In the genomic region with DNA sequence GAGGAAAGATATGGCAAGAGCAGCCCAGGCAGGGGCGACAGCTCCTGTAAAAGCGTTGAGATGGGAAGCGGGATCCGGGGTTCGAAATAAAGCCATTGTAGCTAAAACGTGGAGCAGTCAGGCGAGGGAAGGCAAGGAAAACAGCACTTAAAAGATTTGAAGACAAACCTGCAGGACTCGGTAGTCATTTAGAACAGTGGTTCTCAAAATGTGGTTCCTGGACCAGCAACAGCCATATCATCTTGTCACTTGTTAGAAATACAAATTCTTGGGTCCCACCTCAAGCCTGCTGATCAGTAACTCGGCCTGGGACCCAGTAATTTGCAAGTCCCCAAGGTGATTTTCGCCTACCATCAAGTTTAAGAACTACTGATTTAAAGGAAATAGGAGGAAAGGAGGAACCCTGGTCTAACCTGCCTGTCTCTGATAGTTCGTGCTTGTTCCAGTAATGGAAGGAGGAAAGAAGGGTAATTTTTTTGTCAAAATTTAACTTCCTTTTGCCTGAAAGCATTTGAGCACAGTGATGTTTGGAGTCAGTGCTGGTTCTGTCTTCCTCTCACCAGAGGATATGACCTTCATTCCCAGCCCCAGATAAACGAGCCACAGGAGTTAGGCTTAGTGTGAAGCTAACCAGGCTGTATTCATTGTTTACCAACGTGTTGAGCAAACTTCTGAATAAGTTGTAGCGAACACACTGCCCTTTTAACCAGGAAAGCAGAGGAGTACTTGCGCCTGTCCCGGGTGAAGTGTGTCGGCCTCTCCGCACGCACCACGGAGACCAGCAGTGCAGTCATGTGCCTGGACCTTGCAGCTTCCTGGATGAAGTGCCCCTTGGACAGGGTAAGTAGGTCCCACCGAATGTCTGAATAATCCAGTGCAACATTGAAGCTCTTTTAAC, we compare ENCODE assay signal across 8 cellular contexts. TPM values are rescaled to one million over a fixed set of nuclear protein-coding genes. Genes with fewer than 3 reads are reported as not detected.
DNase-seq lines count a peak whose midpoint lies in the region; ATAC-seq and TF ChIP-seq lines count a peak whose summit lies in the region.

No MANE protein-coding gene starts in this region.

- H3K4me2 ChIP-seq in HCT116 (ENCODE audit: low read length): peak overlapping the region; percentile 90

- H3K9me3 ChIP-seq in HCT116 (ENCODE audit: control insufficient read depth in 1 of 2, insufficient read depth in 1 of 2, low read depth in 1 of 2, low read length in 2 of 2): no peaks in the 10 kb centered on the region

- TF ChIP-seq CTCF in 22Rv1 (IDR thresholded peaks at IDR 0.05) (peak; percentile 46), HCT116 (IDR thresholded peaks at IDR 0.05 in 2 of 3, conservative IDR thresholded peaks at IDR 0.05 in 1 of 3; ENCODE audit: borderline replicate concordance in 1 of 3, insufficient read depth in 1 of 3, low read depth in 2 of 3, low read length in 2 of 3) (no peak), astrocyte of the cerebellum (IDR thresholded peaks at IDR 0.05; ENCODE audit: low read depth, low read length, missing control alignments) (no peak), type B pancreatic cell (conservative IDR thresholded peaks at IDR 0.05) (no peak)

- no peaks in the 10 kb centered on the region for H3K9me2 ChIP-seq in HCT116 (ENCODE audit: insufficient read depth)

- peaks cover 14 to 23% of the 10 kb centered on the region in 2 experiments; a peak in 3 of 4 replicates for H3K4me1 ChIP-seq in HCT116 (ENCODE audit: control insufficient read depth in 1 of 2, insufficient read depth in 2 of 2, low read length in 2 of 2)

- no peaks in the 10 kb centered on the region for H3K27me3 Mint-ChIP-seq in activated T-cell treated with anti-CD3 and anti-CD28 coated beads, Interleukin-2, amount 50 U/mL, for 24 hours
- H3K27me3 Mint-ChIP-seq in type B pancreatic cell: no peaks in the 10 kb centered on the region

- no peaks in the 10 kb centered on the region for H3K27me3 ChIP-seq in HCT116 (ENCODE audit: insufficient read depth, low read length)

- CTCF ChIA-PET in HCT116 (lab: Charles Lee): interaction anchor here (1.2 to 1.6 kb wide), 2 partner anchors 17 kb away, joined by 4 read pairs; no protein-coding TSS in a partner anchor

- no peak overlapping the region for H2AFZ ChIP-seq in HCT116 (ENCODE audit: low read depth, low read length, poor library complexity, severe bottlenecking)

- H3K79me2 ChIP-seq in HCT116 (ENCODE audit: insufficient read depth, low read length): peaks cover 71% of the 10 kb centered on the region

- H3K9me3 Mint-ChIP-seq in activated T-cell treated with anti-CD3 and anti-CD28 coated beads, Interleukin-2, amount 50 U/mL, for 24 hours: no peaks in the 10 kb centered on the region
- no peaks in the 10 kb centered on the region for H3K9me3 Mint-ChIP-seq in type B pancreatic cell

- intact Hi-C loops in HCT116 (cut with micrococcal nuclease): no loop called here

- no peak for TF ChIP-seq POLR2A in HCT116 (IDR thresholded peaks at IDR 0.05; ENCODE audit: borderline replicate concordance, extremely low read depth, insufficient read depth, insufficient read length)

- H3K36me3 Mint-ChIP-seq in activated T-cell treated with anti-CD3 and anti-CD28 coated beads, Interleukin-2, amount 50 U/mL, for 24 hours (ENCODE audit: low read depth): peaks cover 11% of the 10 kb centered on the region
- H3K36me3 Mint-ChIP-seq in type B pancreatic cell: peaks cover 13% of the 10 kb centered on the region

- TF ChIP-seq RAD21 in HCT116 (IDR thresholded peaks at IDR 0.05; ENCODE audit: low read depth): no peak

- H3K4me3 ChIP-seq in HCT116 (replicated peaks in 1 of 2; ENCODE audit: low read depth in 1 of 2, low read length in 2 of 2) (peak overlapping the region; percentile 82 to 95), astrocyte of the cerebellum (ENCODE audit: low read depth, low read length) (peak overlapping the region; percentile 79)

- peaks cover 15% of the 10 kb centered on the region; the same call in 1 of the 2 replicates for H4K20me1 ChIP-seq in HCT116 (ENCODE audit: insufficient read depth)

- TSS peak; percentile 48 for BruUV-seq in HCT116 (replicated peaks; lab: Mats Ljungman, UMichigan)

- no peak overlapping the region for H3K4me3 Mint-ChIP-seq in activated T-cell treated with anti-CD3 and anti-CD28 coated beads, Interleukin-2, amount 50 U/mL, for 24 hours
- no peak overlapping the region for H3K4me3 Mint-ChIP-seq in type B pancreatic cell

- H3K36me3 ChIP-seq in HCT116 (ENCODE audit: control insufficient read depth in 1 of 2, insufficient read depth in 2 of 2, low read length in 2 of 2): peaks cover 25 to 33% of the 10 kb centered on the region in 2 experiments

- H3K27ac ChIP-seq in 22Rv1: peak overlapping the region; percentile 94
- H3K27ac ChIP-seq in HCT116 (ENCODE audit: low read depth, low read length): peak overlapping the region; percentile 93

- RAD21 ChIA-PET in HCT116 (lab: Charles Lee; ENCODE audit: low non-redundant PET in 1 of 2, low total read pairs in 2 of 2, uncharacterized antibody in 2 of 2, unreplicated experiment in 2 of 2): no interaction called here

- no peak overlapping the region for H3K27ac Mint-ChIP-seq in activated T-cell treated with anti-CD3 and anti-CD28 coated beads, Interleukin-2, amount 50 U/mL, for 24 hours
- H3K27ac Mint-ChIP-seq in type B pancreatic cell: no peak overlapping the region

- in situ Hi-C loops in astrocyte of the cerebellum (cut with HindIII; ENCODE audit: low sequenced_read_pairs): no loop called here

- peaks cover 42% of the 10 kb centered on the region for H3K4me1 Mint-ChIP-seq in activated T-cell treated with anti-CD3 and anti-CD28 coated beads, Interleukin-2, amount 50 U/mL, for 24 hours (ENCODE audit: low read depth)
- H3K4me1 Mint-ChIP-seq in type B pancreatic cell (ENCODE audit: unreplicated experiment): peaks cover 31% of the 10 kb centered on the region

- no peak for ATAC-seq in HCT116

- H3K9ac ChIP-seq in HCT116 (ENCODE audit: low read length): peak overlapping the region; percentile 92

- POLR2A ChIA-PET in HCT116 (lab: Charles Lee): interaction anchor here (1.2 kb wide), 1 partner anchor 9 kb away, joined by 3 read pairs; no protein-coding TSS in a partner anchor

- no peak for DNase-seq in HCT116 (ENCODE audit: low read depth, low spot score)
- no peak for DNase-seq in astrocyte of the cerebellum (ENCODE audit: low read depth)
- DNase-seq in left kidney (ENCODE audit: low read depth, low spot score): peak; percentile 44
- no peak for DNase-seq in SW 1271 (lab: John Stamatoyannopoulos, UW)
- no peak for DNase-seq in activated T-cell treated with anti-CD3 and anti-CD28 coated beads, Interleukin-2, amount 50 U/mL, for 24 hours
- no peak for DNase-seq in activated CD8-positive, alpha-beta memory T cell treated with anti-CD3 and anti-CD28 coated beads, Interleukin-2, amount 50 U/mL, for 4 hours
- DNase-seq in type B pancreatic cell (ENCODE audit: extremely low spot score, unreplicated experiment): no peak

TF ChIP-seq in HCT116, 20 proteins besides CTCF, POLR2A, EP300 and RAD21 (continues in another document):
- TF ChIP-seq EZH2phosphoT487 (IDR thresholded peaks at IDR 0.05; ENCODE audit: borderline replicate concordance) (no peak), FOSL1 (IDR thresholded peaks at IDR 0.05; ENCODE audit: low read depth) (no peak), EZH2 (IDR thresholded peaks at IDR 0.05) (no peak), YY1 (IDR thresholded peaks at IDR 0.05; ENCODE audit: extremely low read depth, insufficient replicate concordance, low read depth, low read length) (no peak), SP1 (IDR thresholded peaks at IDR 0.05; ENCODE audit: low read depth) (no peak), EGR1 (IDR thresholded peaks at IDR 0.05; ENCODE audit: low read depth) (no peak), POLR2AphosphoS5 (IDR thresholded peaks at IDR 0.05; ENCODE audit: low read depth, low read length) (no peak), TCF7L2 (IDR thresholded peaks at IDR 0.05; ENCODE audit: borderline replicate concordance, extremely low read depth, insufficient read depth, insufficient read length) (no peak), ELF1 (IDR thresholded peaks at IDR 0.05; ENCODE audit: borderline replicate concordance, low read depth) (no peak), JUND (IDR thresholded peaks at IDR 0.05) (no peak), SIN3A (IDR thresholded peaks at IDR 0.05; ENCODE audit: low read depth) (no peak), CBX3 (IDR thresholded peaks at IDR 0.05; ENCODE audit: low read depth) (no peak), SRF (IDR thresholded peaks at IDR 0.05; ENCODE audit: low read depth) (no peak)
- TF ChIP-seq, protein P1, sequence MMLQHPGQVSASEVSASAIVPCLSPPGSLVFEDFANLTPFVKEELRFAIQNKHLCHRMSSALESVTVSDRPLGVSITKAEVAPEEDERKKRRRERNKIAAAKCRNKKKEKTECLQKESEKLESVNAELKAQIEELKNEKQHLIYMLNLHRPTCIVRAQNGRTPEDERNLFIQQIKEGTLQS (IDR thresholded peaks at IDR 0.05): no peak
- TF ChIP-seq, protein P2, sequence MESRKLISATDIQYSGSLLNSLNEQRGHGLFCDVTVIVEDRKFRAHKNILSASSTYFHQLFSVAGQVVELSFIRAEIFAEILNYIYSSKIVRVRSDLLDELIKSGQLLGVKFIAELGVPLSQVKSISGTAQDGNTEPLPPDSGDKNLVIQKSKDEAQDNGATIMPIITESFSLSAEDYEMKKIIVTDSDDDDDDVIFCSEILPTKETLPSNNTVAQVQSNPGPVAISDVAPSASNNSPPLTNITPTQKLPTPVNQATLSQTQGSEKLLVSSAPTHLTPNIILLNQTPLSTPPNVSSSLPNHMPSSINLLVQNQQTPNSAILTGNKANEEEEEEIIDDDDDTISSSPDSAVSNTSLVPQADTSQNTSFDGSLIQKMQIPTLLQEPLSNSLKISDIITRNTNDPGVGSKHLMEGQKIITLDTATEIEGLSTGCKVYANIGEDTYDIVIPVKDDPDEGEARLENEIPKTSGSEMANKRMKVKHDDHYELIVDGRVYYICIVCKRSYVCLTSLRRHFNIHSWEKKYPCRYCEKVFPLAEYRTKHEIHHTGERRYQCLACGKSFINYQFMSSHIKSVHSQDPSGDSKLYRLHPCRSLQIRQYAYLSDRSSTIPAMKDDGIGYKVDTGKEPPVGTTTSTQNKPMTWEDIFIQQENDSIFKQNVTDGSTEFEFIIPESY (IDR thresholded peaks at IDR 0.05; ENCODE audit: extremely low read depth, insufficient replicate concordance, low read length): no peak
- TF ChIP-seq, protein P3, sequence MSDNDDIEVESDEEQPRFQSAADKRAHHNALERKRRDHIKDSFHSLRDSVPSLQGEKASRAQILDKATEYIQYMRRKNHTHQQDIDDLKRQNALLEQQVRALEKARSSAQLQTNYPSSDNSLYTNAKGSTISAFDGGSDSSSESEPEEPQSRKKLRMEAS (IDR thresholded peaks at IDR 0.05): no peak

RNA-seq across cellular contexts. Expression of a gene that starts 1.1 kb away (rescaled TPM):
- total RNA-seq in HCT116 (2021; ENCODE audit: unreplicated experiment) (44.7 TPM), type B pancreatic cell (ENCODE audit: low replicate concordance) (20.7 and 48.8 TPM in 2 replicates)
- polyA plus RNA-seq in HCT116 (2012): 13.7 and 16.4 TPM in 2 replicates

RNA-seq across cellular contexts. Expression of a gene that starts 1.6 kb away (rescaled TPM):
- total RNA-seq in HCT116 (2021; ENCODE audit: unreplicated experiment) (115 TPM), type B pancreatic cell (ENCODE audit: low replicate concordance) (125 and 150 TPM in 2 replicates)
- polyA plus RNA-seq in HCT116 (2012): 24.1 and 38.5 TPM in 2 replicates

RNA-seq across cellular contexts. Expression of a gene that starts 57.6 kb away (rescaled TPM):
- total RNA-seq in HCT116 (2021; ENCODE audit: unreplicated experiment): 0.22 TPM
- 0.11 and 0.13 TPM in 2 replicates for polyA plus RNA-seq in HCT116 (2012)
- 0.12 and 0.82 TPM in 2 replicates for total RNA-seq in type B pancreatic cell (ENCODE audit: low replicate concordance)
